8 cellular contexts compared by ENCODE assay signal in genomic region chr21:42258150-42258884, GRCh38. TPM values are rescaled to one million over a fixed set of nuclear protein-coding genes. Genes with fewer than 3 reads are reported as not detected.
DNase-seq lines count a peak whose midpoint lies in the region; ATAC-seq and TF ChIP-seq lines count a peak whose summit lies in the region.

No MANE protein-coding gene starts in this region.

- peaks cover 4% of the 10 kb centered on the region for H4K20me1 ChIP-seq in DND-41 (ENCODE audit: insufficient read depth, low read length)

- TF ChIP-seq CTCF in DND-41 (IDR thresholded peaks at IDR 0.05; ENCODE audit: borderline replicate concordance, extremely low read depth, low read length, poor library complexity, severe bottlenecking) (peak; percentile 93), Peyer's patch (IDR thresholded peaks at IDR 0.05) (peak; percentile 83 to 94 (median 88))

- H3K4me2 ChIP-seq in DND-41 (ENCODE audit: insufficient read depth, low read length) (no peak overlapping the region), neuronal stem cell (ENCODE audit: insufficient read depth, low read length, poor library complexity, severe bottlenecking) (no peak overlapping the region)

- no peak overlapping the region for H2AFZ ChIP-seq in DND-41 (ENCODE audit: low read depth, low read length)
- H2AFZ ChIP-seq in neuronal stem cell (ENCODE audit: low read length), result no peak overlapping the region

- H4K91ac ChIP-seq in neuronal stem cell (ENCODE audit: low read depth, low read length, poor library complexity), result no peak overlapping the region

- H3K4me3 ChIP-seq in DND-41 (ENCODE audit: low read depth in 1 of 2, low read length in 2 of 2) (no peak overlapping the region), Peyer's patch (no peak overlapping the region), neuronal stem cell (ENCODE audit: low read length in 2 of 2) (no peak overlapping the region)

- H2BK15ac ChIP-seq in neuronal stem cell (ENCODE audit: low read length), result no peak overlapping the region

- no peak overlapping the region for H2AK5ac ChIP-seq in neuronal stem cell (ENCODE audit: low read depth, low read length)

- DNase-seq in DND-41 (peak; percentile 85), HS-5 (ENCODE audit: low read depth) (peak; percentile 2), Peyer's patch (peak; percentile 79 to 91 (median 82)), fibroblast of peridontal ligament (ENCODE audit: extremely low read depth) (peak; percentile 3), neuronal stem cell (ENCODE audit: low spot score) (peak; percentile 57), superior temporal gyrus (ENCODE audit: extremely low spot score) (peak; percentile 88)
- DNase-seq in activated T-cell treated with anti-CD3 and anti-CD28 coated beads, Interleukin-2, amount 50 U/mL, for 48 hours, result peak; percentile 85 to 89

- H2BK5ac ChIP-seq in neuronal stem cell (ENCODE audit: low read length), result no peak overlapping the region

- no peak overlapping the region for H3K18ac ChIP-seq in neuronal stem cell (ENCODE audit: low read length)

- H3K4me1 ChIP-seq in DND-41 (ENCODE audit: insufficient read depth, low read length), result peaks cover 3% of the 10 kb centered on the region
- peaks cover 0 to 15% (median 3%) of the 10 kb centered on the region in 4 donors for H3K4me1 ChIP-seq in Peyer's patch
- H3K4me1 ChIP-seq in neuronal stem cell (ENCODE audit: control insufficient read depth in 2 of 2, insufficient read depth in 1 of 2, low read depth in 1 of 2, low read length in 2 of 2), result peaks cover 0 to 13% of the 10 kb centered on the region in 2 donors

- no peaks in the 10 kb centered on the region for H3K27me3 ChIP-seq in DND-41 (ENCODE audit: insufficient read depth, low read length, poor library complexity)
- H3K27me3 ChIP-seq in Peyer's patch, result no peaks in the 10 kb centered on the region
- peaks cover 0 to 5% (median 0%) of the 10 kb centered on the region in 3 experiments for H3K27me3 ChIP-seq in neuronal stem cell (ENCODE audit: control insufficient read depth in 3 of 3, insufficient read depth in 3 of 3, low read depth in 1 of 3, low read length in 3 of 3)

- no peak overlapping the region for H2BK12ac ChIP-seq in neuronal stem cell (ENCODE audit: low read length)

- no peak overlapping the region for H3K4ac ChIP-seq in neuronal stem cell (ENCODE audit: low read length)

- no peaks in the 10 kb centered on the region for H3K9me3 ChIP-seq in DND-41 (ENCODE audit: insufficient read depth, low read length, severe bottlenecking)
- H3K9me3 ChIP-seq in Peyer's patch, result no peaks in the 10 kb centered on the region
- no peaks in the 10 kb centered on the region for H3K9me3 ChIP-seq in neuronal stem cell (replicated peaks in 1 of 2; ENCODE audit: control insufficient read depth in 2 of 2, insufficient read depth in 1 of 2, low read depth in 1 of 2, low read length in 2 of 2)

- no CpG with 5 or more reads among the region's 4 CpGs for WGBS in neuronal stem cell (ENCODE audit: extremely low coverage in 2 of 2, insufficient read length in 2 of 2, insufficient replicate concordance in 1 of 2), 2 donors

- peaks cover 20% of the 10 kb centered on the region for H3K79me2 ChIP-seq in DND-41 (ENCODE audit: insufficient read depth, low read length)

- no peaks in the 10 kb centered on the region; the same call in 1 of the 2 replicates for H3K36me3 ChIP-seq in DND-41 (ENCODE audit: insufficient read depth, low read length)
- H3K36me3 ChIP-seq in Peyer's patch, result no peaks in the 10 kb centered on the region
- H3K36me3 ChIP-seq in neuronal stem cell (replicated peaks in 1 of 2; ENCODE audit: control insufficient read depth in 2 of 2, insufficient read depth in 2 of 2, low read length in 2 of 2), result peaks cover 0 to 1% of the 10 kb centered on the region in 2 donors

- ATAC-seq in DND-41 (ENCODE audit: insufficient read depth, low read depth) (peak; percentile 97), GM21825 (IDR thresholded peaks at IDR 0.05; ENCODE audit: unreplicated experiment) (no peak)

- H3K79me1 ChIP-seq in neuronal stem cell (ENCODE audit: low read depth, low read length), result no peaks in the 10 kb centered on the region

- H3K9ac ChIP-seq in DND-41 (ENCODE audit: low read depth, low read length) (no peak overlapping the region), neuronal stem cell (ENCODE audit: low read depth, low read length, poor library complexity) (no peak overlapping the region)

- peak overlapping the region; percentile 5; the same call in 1 of the 2 replicates for H3K27ac ChIP-seq in DND-41 (ENCODE audit: low read length)
- no peak overlapping the region for H3K27ac ChIP-seq in Peyer's patch
- no peak overlapping the region for H3K27ac ChIP-seq in neuronal stem cell (replicated peaks; ENCODE audit: low read length)

- no peak overlapping the region for H2BK120ac ChIP-seq in neuronal stem cell (ENCODE audit: low read depth, low read length)

- no peak overlapping the region for H3K14ac ChIP-seq in neuronal stem cell (ENCODE audit: low read length)

- H4K8ac ChIP-seq in neuronal stem cell (ENCODE audit: low read depth, low read length), result no peak overlapping the region

- no peak overlapping the region for H3K23ac ChIP-seq in neuronal stem cell (ENCODE audit: low read depth, low read length, poor library complexity)

- TF ChIP-seq POLR2A in Peyer's patch (IDR thresholded peaks at IDR 0.05), result no peak

RNA-seq across cellular contexts. Expression of gene ABCG1, which starts 39.4 kb away (rescaled TPM):
- total RNA-seq in Peyer's patch, result 10 to 100 TPM; 33.0 to 68.5 (median 40.8) TPM
- polyA plus RNA-seq in neuronal stem cell (2013, experiment 1 of 2), result 1.4 TPM
- 1.8 TPM for polyA plus RNA-seq in neuronal stem cell (2013, experiment 2 of 2)

RNA-seq across cellular contexts. Expression of gene TFF3, which starts 56.9 kb away (rescaled TPM):
- total RNA-seq in Peyer's patch, result 1,000 to 10,000 TPM in 1 of 4 donors, 100 to 1,000 TPM in 3; 178 to 1,063 (median 636) TPM
- not detected for polyA plus RNA-seq in neuronal stem cell (2013, experiment 1 of 2)
- polyA plus RNA-seq in neuronal stem cell (2013, experiment 2 of 2), result 0.15 TPM

Comparison
In these comparisons a context has a peak if more than half of its experiments do, and no peak if none do; other contexts are left out.
1. DNase-seq: peak in every context shown above with its lines; median percentile 88 in superior temporal gyrus; 87 in activated T-cell treated with anti-CD3 and anti-CD28 coated beads, Interleukin-2, amount 50 U/mL, for 48 hours; 85 in DND-41; 82 in Peyer's patch; 57 in neuronal stem cell; 3 in fibroblast of peridontal ligament; 2 in HS-5.